5 cellular contexts compared by ENCODE assay signal in the genomic region with DNA sequence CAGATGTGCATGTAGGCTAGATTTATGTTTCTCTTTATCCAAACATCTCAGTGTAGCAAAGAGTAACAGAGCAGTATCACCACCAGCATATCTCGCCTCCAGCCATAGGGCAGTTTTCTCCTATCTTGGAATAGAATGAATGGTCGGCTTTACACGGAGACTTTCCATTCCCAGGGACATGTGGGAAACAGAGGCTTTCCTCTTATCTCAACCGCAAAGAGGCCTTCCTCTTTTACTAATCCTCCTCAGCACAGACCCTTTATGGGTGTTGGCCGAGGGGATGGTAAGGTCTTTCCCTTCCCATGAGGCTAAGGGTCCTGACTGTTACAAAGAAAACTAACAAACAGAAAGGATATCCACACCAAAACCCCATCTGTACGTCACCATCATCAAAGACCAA. TPM values are rescaled to one million over a fixed set of nuclear protein-coding genes. Genes with fewer than 3 reads are reported as not detected.
"Had no signal": no experiment of that assay in that cellular context is flagged by ENCODE, and none has a peak within 500 bp of the region (broad histone marks: within the 10 kb centered on the region; RNA-seq: fewer than 3 reads in every experiment).

No MANE protein-coding gene starts in this region.

RNA-seq across cellular contexts. Expression of a gene that starts 11.5 kb away (rescaled TPM):
- total RNA-seq: Right ventricle myocardium inferior, RPMI7951 had no signal

RNA-seq across cellular contexts. Expression of a gene that starts 34.7 kb away (rescaled TPM):
- total RNA-seq: PC-9, Peyer's patch, Right ventricle myocardium inferior, RPMI7951, SJCRH30 had no signal

RNA-seq across cellular contexts. Expression of a gene that starts 47.4 kb away (rescaled TPM):
- total RNA-seq: PC-9, Right ventricle myocardium inferior, RPMI7951, SJCRH30 had no signal
